ENCODE assay signal across 8 cellular contexts in genomic region chr14:35121887-35122695, GRCh38. TPM values are rescaled to one million over a fixed set of nuclear protein-coding genes. Genes with fewer than 3 reads are reported as not detected.
DNase-seq lines count a peak whose midpoint lies in the region; ATAC-seq, FAIRE-seq and TF ChIP-seq lines count a peak whose summit lies in the region.

TSS of gene PPP2R3C (minus strand) at chr14:35121990. CDS start at chr14:35121959, 31 bp downstream.
TSS of gene PRORP (plus strand) at chr14:35122552. CDS start at chr14:35123246, 694 bp downstream.

- FAIRE-seq in small intestine (lab: Jason Lieb, UNC), result no peak

- H3K4me1 ChIP-seq in mammary epithelial cell (ENCODE audit: insufficient read depth, low read length) (peaks cover 11% of the 10 kb centered on the region), small intestine (ENCODE audit: control insufficient read depth in 2 of 2, insufficient read depth in 1 of 2, low read depth in 1 of 2, low read length in 1 of 2) (peaks cover 0 to 3% of the 10 kb centered on the region in 2 donors)

- no TSS peak for BruUV-seq in mammary epithelial cell (replicated peaks; lab: Mats Ljungman, UMichigan)

- no peak for TF ChIP-seq CTCF in WERI-Rb-1 (IDR thresholded peaks at IDR 0.05; ENCODE audit: low read depth, low read length)
- no peak for TF ChIP-seq CTCF in mammary epithelial cell (conservative IDR thresholded peaks at IDR 0.05 in 1 of 2, IDR thresholded peaks at IDR 0.05 in 1 of 2; ENCODE audit: extremely low read depth in 1 of 2, insufficient read depth in 1 of 2, low read depth in 1 of 2, low read length in 2 of 2)

- peak within 1 kb of the TSS; percentile 99 for H3K27ac ChIP-seq in WERI-Rb-1
- H3K27ac ChIP-seq in mammary epithelial cell (ENCODE audit: insufficient read depth, low read depth, low read length), result peak within 1 kb of the TSS; percentile 99
- peak within 1 kb of the TSS; percentile 90 to 98 for H3K27ac ChIP-seq in small intestine (ENCODE audit: low read depth in 1 of 2, low read length in 1 of 2)

- in situ Hi-C loops in ACHN (cut with HindIII; ENCODE audit: low pct_ligation_motif_present, low pct_unique_long_range_greater_than_20kb, low sequenced_read_pairs) (no loop called here), mammary epithelial cell (cut with MboI; ENCODE audit: low sequenced_read_pairs in 2 of 2) (loop anchor here in 1 of 2 donors (10.0 kb wide), 1 partner anchor 293 kb away; no protein-coding TSS in a partner anchor)

- H3K4me2 ChIP-seq in mammary epithelial cell (ENCODE audit: insufficient read depth, low read depth, low read length), result peak within 1 kb of the TSS; percentile 88

- DNase-seq in ACHN (peak; percentile 97), NCI-H2227 (lab: John Stamatoyannopoulos, UW; ENCODE audit: unreplicated experiment) (peak; percentile 91), WERI-Rb-1 (peak; percentile 92), mammary epithelial cell (peak; percentile 99), iPS-NIHi11 (ENCODE audit: low spot score) (peak; percentile 93), small intestine (peak; percentile 97)

- CTCF ChIA-PET in mammary epithelial cell (lab: Charles Lee; ENCODE audit: low non-redundant PET), result interaction anchor here (0.7 kb wide), 1 partner anchor 187 kb away, joined by 3 read pairs; no protein-coding TSS in a partner anchor

- ATAC-seq in GM18873 (IDR thresholded peaks at IDR 0.05; ENCODE audit: low FRiP score, unreplicated experiment) (peak; percentile 76), HG03139 (IDR thresholded peaks at IDR 0.05; ENCODE audit: unreplicated experiment) (peak; percentile 80)

- H3K4me3 ChIP-seq in WERI-Rb-1 (ENCODE audit: low read depth, low read length) (peak within 1 kb of the TSS; percentile 69), mammary epithelial cell (replicated peaks in 1 of 3; ENCODE audit: insufficient read depth in 1 of 3, low read depth in 2 of 3, low read length in 3 of 3) (peak within 1 kb of the TSS; percentile 54 to 67 (median 61)), small intestine (ENCODE audit: low read depth in 1 of 2, low read length in 2 of 2) (peak within 1 kb of the TSS; percentile 34 to 77)

- H3K9me3 ChIP-seq in WERI-Rb-1 (ENCODE audit: severe bottlenecking) (no peaks in the 10 kb centered on the region), mammary epithelial cell (replicated peaks; ENCODE audit: insufficient read depth, low read length) (no peaks in the 10 kb centered on the region), small intestine (ENCODE audit: control insufficient read depth, low read depth) (no peaks in the 10 kb centered on the region)

- WGBS in mammary epithelial cell (ENCODE audit: low coverage, missing lambda C conversion rate), result 1% methylated on average over 45 of the region's 57 CpGs
- WGBS in small intestine, 3 donors, result 0 to 1% (median 0%) methylated on average over 56 to 57 of the region's 57 CpGs

- no peaks in the 10 kb centered on the region for H4K20me1 ChIP-seq in mammary epithelial cell (ENCODE audit: insufficient read depth, low read length)

- intact Hi-C loops in mammary epithelial cell (cut with micrococcal nuclease), result loop anchor here (1.0 to 10.0 kb wide), 7 partner anchors 35 to 282 kb away; partner anchors contain the start of genes BAZ1A, FAM177A1, NFKBIA and PSMA6

- peak within 1 kb of the TSS; percentile 99 for H3K9ac ChIP-seq in mammary epithelial cell (ENCODE audit: insufficient read depth, low read length)

- H3K36me3 ChIP-seq in WERI-Rb-1, result peaks cover 10% of the 10 kb centered on the region
- no peaks in the 10 kb centered on the region for H3K36me3 ChIP-seq in mammary epithelial cell (ENCODE audit: insufficient read depth, low read length)
- no peaks in the 10 kb centered on the region for H3K36me3 ChIP-seq in small intestine (ENCODE audit: control insufficient read depth in 2 of 2, insufficient read depth in 2 of 2, low read length in 2 of 2)

- peaks cover 43% of the 10 kb centered on the region for H3K79me2 ChIP-seq in mammary epithelial cell (ENCODE audit: insufficient read depth, low read length)

- no peaks in the 10 kb centered on the region for H3K27me3 ChIP-seq in WERI-Rb-1 (ENCODE audit: insufficient read depth, low read depth, severe bottlenecking)
- H3K27me3 ChIP-seq in mammary epithelial cell (ENCODE audit: insufficient read depth, low read length), result no peaks in the 10 kb centered on the region
- H3K27me3 ChIP-seq in small intestine (ENCODE audit: control insufficient read depth in 2 of 2, insufficient read depth in 2 of 2, low read length in 2 of 2), result no peaks in the 10 kb centered on the region

- H2AFZ ChIP-seq in mammary epithelial cell (ENCODE audit: low read depth, low read length), result peak within 1 kb of the TSS; percentile 88

- dilution Hi-C loops in mammary epithelial cell (cut with HindIII; ENCODE audit: low sequenced_read_pairs), result loop anchor here (5.0 kb wide), 1 partner anchor 75 kb away; the partner anchor contains the start of gene FAM177A1

RNA-seq across cellular contexts. Expression of gene PPP2R3C, which starts in this region (rescaled TPM):
- 10 to 100 TPM; 12.2 to 18.7 TPM for total RNA-seq in mammary epithelial cell
- polyA plus RNA-seq in mammary epithelial cell, result 8.0 TPM
- polyA minus RNA-seq in mammary epithelial cell, result 10.6 TPM
- 10 to 100 TPM; 23.3 to 49.2 (median 48.9) TPM for polyA plus RNA-seq in small intestine

RNA-seq across cellular contexts. Expression of gene PRORP, which starts in this region (rescaled TPM):
- total RNA-seq in mammary epithelial cell, result 10 to 100 TPM; 33.5 to 53.2 TPM
- polyA plus RNA-seq in mammary epithelial cell, result 45.1 TPM
- polyA minus RNA-seq in mammary epithelial cell, result 48.5 TPM
- 10 to 100 TPM in 2 of 3 donors, 1 to 10 TPM in 1; 8.1 to 21.1 (median 10.8) TPM for polyA plus RNA-seq in small intestine

Comparison
In these comparisons a context has a peak if more than half of its experiments do, and no peak if none do; other contexts are left out.
1. Peak in every context shown above with its lines: DNase-seq, ATAC-seq, H3K4me3 ChIP-seq and H3K27ac ChIP-seq.